1 cellular context compared by ENCODE assay signal in the genomic region with DNA sequence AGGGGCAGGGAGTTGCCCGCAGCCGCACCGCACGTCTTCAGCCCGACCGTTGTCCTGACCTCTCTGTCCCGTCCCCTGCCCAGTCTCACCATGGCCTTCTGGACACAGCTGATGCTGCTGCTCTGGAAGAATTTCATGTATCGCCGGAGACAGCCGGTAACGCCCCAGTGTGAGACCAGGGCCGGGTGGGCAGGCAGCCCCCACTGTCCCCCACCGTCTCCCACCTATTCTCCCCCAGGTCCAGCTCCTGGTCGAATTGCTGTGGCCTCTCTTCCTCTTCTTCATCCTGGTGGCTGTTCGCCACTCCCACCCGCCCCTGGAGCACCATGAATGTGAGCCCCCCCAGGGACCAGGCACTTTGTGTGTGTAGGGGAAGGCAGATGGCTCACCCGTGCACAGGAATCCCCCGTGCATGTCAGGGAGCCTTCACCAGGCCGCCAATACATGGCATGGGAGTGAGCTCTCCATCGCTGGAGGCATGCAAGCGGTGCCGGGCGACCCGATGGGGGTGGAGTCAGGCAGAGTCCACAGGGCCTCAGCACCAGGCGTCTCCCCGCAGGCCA.
TF ChIP-seq lines count a peak whose summit lies in the region.

No MANE protein-coding gene starts in this region.

TF ChIP-seq in HEK293, 187 proteins besides CTCF, POLR2A, EP300 and RAD21 (continued from another document):
- TF ChIP-seq, protein P1, sequence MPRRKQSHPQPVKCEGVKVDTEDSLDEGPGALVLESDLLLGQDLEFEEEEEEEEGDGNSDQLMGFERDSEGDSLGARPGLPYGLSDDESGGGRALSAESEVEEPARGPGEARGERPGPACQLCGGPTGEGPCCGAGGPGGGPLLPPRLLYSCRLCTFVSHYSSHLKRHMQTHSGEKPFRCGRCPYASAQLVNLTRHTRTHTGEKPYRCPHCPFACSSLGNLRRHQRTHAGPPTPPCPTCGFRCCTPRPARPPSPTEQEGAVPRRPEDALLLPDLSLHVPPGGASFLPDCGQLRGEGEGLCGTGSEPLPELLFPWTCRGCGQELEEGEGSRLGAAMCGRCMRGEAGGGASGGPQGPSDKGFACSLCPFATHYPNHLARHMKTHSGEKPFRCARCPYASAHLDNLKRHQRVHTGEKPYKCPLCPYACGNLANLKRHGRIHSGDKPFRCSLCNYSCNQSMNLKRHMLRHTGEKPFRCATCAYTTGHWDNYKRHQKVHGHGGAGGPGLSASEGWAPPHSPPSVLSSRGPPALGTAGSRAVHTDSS (tag by site-specific recombination; IDR thresholded peaks at IDR 0.05): peak; percentile 54; the same call in 1 of the 2 replicates
- TF ChIP-seq, protein P2, sequence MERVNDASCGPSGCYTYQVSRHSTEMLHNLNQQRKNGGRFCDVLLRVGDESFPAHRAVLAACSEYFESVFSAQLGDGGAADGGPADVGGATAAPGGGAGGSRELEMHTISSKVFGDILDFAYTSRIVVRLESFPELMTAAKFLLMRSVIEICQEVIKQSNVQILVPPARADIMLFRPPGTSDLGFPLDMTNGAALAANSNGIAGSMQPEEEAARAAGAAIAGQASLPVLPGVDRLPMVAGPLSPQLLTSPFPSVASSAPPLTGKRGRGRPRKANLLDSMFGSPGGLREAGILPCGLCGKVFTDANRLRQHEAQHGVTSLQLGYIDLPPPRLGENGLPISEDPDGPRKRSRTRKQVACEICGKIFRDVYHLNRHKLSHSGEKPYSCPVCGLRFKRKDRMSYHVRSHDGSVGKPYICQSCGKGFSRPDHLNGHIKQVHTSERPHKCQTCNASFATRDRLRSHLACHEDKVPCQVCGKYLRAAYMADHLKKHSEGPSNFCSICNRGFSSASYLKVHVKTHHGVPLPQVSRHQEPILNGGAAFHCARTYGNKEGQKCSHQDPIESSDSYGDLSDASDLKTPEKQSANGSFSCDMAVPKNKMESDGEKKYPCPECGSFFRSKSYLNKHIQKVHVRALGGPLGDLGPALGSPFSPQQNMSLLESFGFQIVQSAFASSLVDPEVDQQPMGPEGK (tag by site-specific recombination; IDR thresholded peaks at IDR 0.05): peak; percentile 67
- TF ChIP-seq, protein P3, sequence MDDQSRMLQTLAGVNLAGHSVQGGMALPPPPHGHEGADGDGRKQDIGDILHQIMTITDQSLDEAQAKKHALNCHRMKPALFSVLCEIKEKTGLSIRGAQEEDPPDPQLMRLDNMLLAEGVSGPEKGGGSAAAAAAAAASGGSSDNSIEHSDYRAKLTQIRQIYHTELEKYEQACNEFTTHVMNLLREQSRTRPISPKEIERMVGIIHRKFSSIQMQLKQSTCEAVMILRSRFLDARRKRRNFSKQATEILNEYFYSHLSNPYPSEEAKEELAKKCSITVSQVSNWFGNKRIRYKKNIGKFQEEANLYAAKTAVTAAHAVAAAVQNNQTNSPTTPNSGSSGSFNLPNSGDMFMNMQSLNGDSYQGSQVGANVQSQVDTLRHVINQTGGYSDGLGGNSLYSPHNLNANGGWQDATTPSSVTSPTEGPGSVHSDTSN (CRISPR knock-in tag; IDR thresholded peaks at IDR 0.05): no peak
- TF ChIP-seq, protein P4, sequence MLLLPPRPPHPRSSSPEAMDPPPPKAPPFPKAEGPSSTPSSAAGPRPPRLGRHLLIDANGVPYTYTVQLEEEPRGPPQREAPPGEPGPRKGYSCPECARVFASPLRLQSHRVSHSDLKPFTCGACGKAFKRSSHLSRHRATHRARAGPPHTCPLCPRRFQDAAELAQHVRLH (tag by site-specific recombination; IDR thresholded peaks at IDR 0.05): peak; percentile 96
